ENCODE assay signal across 23 cellular contexts in the genomic region with DNA sequence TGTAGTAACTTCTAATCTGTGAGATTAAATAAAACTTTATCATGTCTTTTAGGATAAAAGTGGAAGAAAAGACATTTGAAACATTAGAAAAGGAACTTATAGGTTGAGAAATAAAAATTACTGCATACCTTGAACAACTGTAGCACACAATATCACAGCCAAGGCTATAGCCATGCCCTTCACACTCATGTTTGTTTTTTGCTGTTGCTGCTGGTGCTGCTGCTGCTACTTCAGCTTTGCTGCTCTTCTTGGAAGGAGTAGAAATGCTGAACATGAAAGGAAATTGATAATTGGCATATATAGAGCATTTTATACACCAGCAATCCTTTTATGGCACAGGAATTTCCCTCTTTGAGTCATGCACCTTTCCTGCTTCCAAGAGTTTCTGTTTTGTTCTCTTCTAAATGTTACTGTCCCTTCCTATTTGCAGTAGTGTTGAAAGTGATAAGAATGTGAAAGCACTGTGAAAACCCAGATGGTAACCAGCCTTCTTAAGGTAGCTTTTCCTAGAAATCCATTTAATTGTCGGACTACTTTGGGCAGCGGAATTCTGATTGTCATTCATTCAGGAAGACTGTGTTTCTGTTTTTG. TPM values are rescaled to one million over a fixed set of nuclear protein-coding genes. Genes with fewer than 3 reads are reported as not detected.
DNase-seq lines count a peak whose midpoint lies in the region; ATAC-seq and TF ChIP-seq lines count a peak whose summit lies in the region.
"Had no signal": no experiment of that assay in that cellular context is flagged by ENCODE, and none has a peak within 500 bp of the region (broad histone marks: within the 10 kb centered on the region; RNA-seq: fewer than 3 reads in every experiment).

A gene (minus strand): TSS at position 272 of the 591 bp plus-strand sequence. CDS start 83 bp downstream, at position 189.

- H3K4me2 ChIP-seq in HCT116 (ENCODE audit: low read length), result no peak within 1 kb of the TSS
- no peak within 1 kb of the TSS for H3K4me2 ChIP-seq in neural progenitor cell

- intact Hi-C loops in HCT116 (cut with micrococcal nuclease) (no loop called here), A673 (cut with micrococcal nuclease; ENCODE audit: unreplicated experiment) (no loop called here), right cardiac atrium (cut with DNase I) (no loop called here)

- no peak within 1 kb of the TSS for H3K4me3 Mint-ChIP-seq in neural progenitor cell
- H3K4me3 Mint-ChIP-seq: activated naive CD4-positive, alpha-beta T cell treated with anti-CD3 and anti-CD28 coated beads for 36 hours; CD4-positive, CD25-positive, alpha-beta regulatory T cell; endodermal cell had no signal

- ATAC-seq in HCT116 (no peak), GM21515 (IDR thresholded peaks at IDR 0.05; ENCODE audit: unreplicated experiment) (no peak), right cardiac atrium (no peak)
- ATAC-seq: sciatic nerve had no signal

- BruUV-seq in HCT116 (replicated peaks; lab: Mats Ljungman, UMichigan) (no TSS peak), A673 (replicated peaks; lab: Mats Ljungman, UMichigan) (no TSS peak)

- DNase-seq in HCT116 (ENCODE audit: low read depth, low spot score) (no peak), astrocyte of the hippocampus (ENCODE audit: low read depth, low spot score) (peak; percentile 10), glomerular endothelial cell (ENCODE audit: extremely low read depth, low read depth, low spot score) (peak; percentile 76), A673 (ENCODE audit: low spot score) (no peak), neural progenitor cell (ENCODE audit: low spot score) (no peak), right cardiac atrium (no peak)
- DNase-seq: activated naive CD4-positive, alpha-beta T cell treated with anti-CD3 and anti-CD28 coated beads for 36 hours; activated T-cell treated with anti-CD3 and anti-CD28 coated beads, Interleukin-2, amount 50 U/mL, for 48 hours; anterior cingulate cortex; CD4-positive, CD25-positive, alpha-beta regulatory T cell; cerebellar nuclear complex; DMS153; endodermal cell; GOT3; NCI-H1092 treated with DMSO at 0.1 percent for 48 hours; NCI-H2029 treated with DMSO at 0.1 percent for 48 hours; occipital lobe; Right ventricle myocardium superior had no signal

- peak within 1 kb of the TSS; percentile 57 for H3K4me3 ChIP-seq in ACC112 (ENCODE audit: low read depth, low read length)
- H3K4me3 ChIP-seq in HCT116 (replicated peaks in 1 of 2; ENCODE audit: low read depth in 1 of 2, low read length in 2 of 2), result no peak within 1 kb of the TSS
- H3K4me3 ChIP-seq in A673 (ENCODE audit: low read depth, low read length, poor library complexity, severe bottlenecking), result no peak within 1 kb of the TSS
- no peak within 1 kb of the TSS for H3K4me3 ChIP-seq in neural progenitor cell
- H3K4me3 ChIP-seq in right cardiac atrium (ENCODE audit: low read length), result no peak within 1 kb of the TSS
- H3K4me3 ChIP-seq: lung had no signal

- H3K27ac Mint-ChIP-seq in neural progenitor cell, result no peak within 1 kb of the TSS
- H3K27ac Mint-ChIP-seq: activated naive CD4-positive, alpha-beta T cell treated with anti-CD3 and anti-CD28 coated beads for 36 hours; CD4-positive, CD25-positive, alpha-beta regulatory T cell; endodermal cell had no signal

- CTCF ChIA-PET in HCT116 (lab: Charles Lee) (interaction anchor here (1.9 kb wide), 1 partner anchor 52 kb away, joined by 5 read pairs; no protein-coding TSS in a partner anchor), A673 (lab: Charles Lee) (no interaction called here)

- H3K27ac ChIP-seq in ACC112 (ENCODE audit: low read depth, low read length) (0 out of 2 replicates have a peak within 1 kb of the TSS, but pooled peaks have one; percentile 17), HCT116 (ENCODE audit: low read depth, low read length) (no peak within 1 kb of the TSS), A673 (ENCODE audit: low read depth, low read length, poor library complexity, severe bottlenecking) (no peak within 1 kb of the TSS), neural progenitor cell (no peak within 1 kb of the TSS), right cardiac atrium (ENCODE audit: low read length) (no peak within 1 kb of the TSS)

- H2AFZ ChIP-seq in ACC112 (ENCODE audit: low read length, unreplicated experiment) (peak within 1 kb of the TSS; percentile 33), HCT116 (ENCODE audit: low read depth, low read length, poor library complexity, severe bottlenecking) (peak within 1 kb of the TSS; percentile 78), neural progenitor cell (replicated peaks) (no peak within 1 kb of the TSS)

- H3K27me3 Mint-ChIP-seq in neural progenitor cell (ENCODE audit: insufficient read depth, low read depth), result no peaks in the 10 kb centered on the region

- no peaks in the 10 kb centered on the region for H3K36me3 Mint-ChIP-seq in neural progenitor cell
- H3K36me3 Mint-ChIP-seq: CD4-positive, CD25-positive, alpha-beta regulatory T cell had no signal

- no peaks in the 10 kb centered on the region for H3K9me3 Mint-ChIP-seq in neural progenitor cell
- H3K9me3 Mint-ChIP-seq: activated naive CD4-positive, alpha-beta T cell treated with anti-CD3 and anti-CD28 coated beads for 36 hours; CD4-positive, CD25-positive, alpha-beta regulatory T cell; endodermal cell had no signal

- H3K27me3 ChIP-seq in ACC112 (ENCODE audit: insufficient read depth, low read length), result no peaks in the 10 kb centered on the region
- H3K27me3 ChIP-seq in HCT116 (ENCODE audit: insufficient read depth, low read length), result no peaks in the 10 kb centered on the region
- no peaks in the 10 kb centered on the region for H3K27me3 ChIP-seq in A673 (replicated peaks; ENCODE audit: insufficient read depth, low read depth, low read length, poor library complexity)
- H3K27me3 ChIP-seq in neural progenitor cell, result no peaks in the 10 kb centered on the region
- no peaks in the 10 kb centered on the region for H3K27me3 ChIP-seq in right cardiac atrium (ENCODE audit: control insufficient read depth, insufficient read depth)

- no peaks in the 10 kb centered on the region for H3K4me1 Mint-ChIP-seq in neural progenitor cell

- no peaks in the 10 kb centered on the region for H3F3A ChIP-seq in neural progenitor cell (ENCODE audit: low read depth)

- H3K79me2 ChIP-seq in ACC112 (ENCODE audit: control insufficient read depth, insufficient read depth, low read length, unreplicated experiment) (no peaks in the 10 kb centered on the region), HCT116 (ENCODE audit: insufficient read depth, low read length) (no peaks in the 10 kb centered on the region), neural progenitor cell (ENCODE audit: low read depth) (no peaks in the 10 kb centered on the region)

- POLR2A ChIA-PET in HCT116 (lab: Charles Lee), result interaction anchor here (0.9 kb wide), 1 partner anchor 17 kb away, joined by 3 read pairs; no protein-coding TSS in a partner anchor
- POLR2A ChIA-PET in A673 (lab: Charles Lee; ENCODE audit: low non-redundant PET), result no interaction called here

- TF ChIP-seq RAD21 in HCT116 (IDR thresholded peaks at IDR 0.05; ENCODE audit: low read depth), result no peak

- TF ChIP-seq POLR2A in HCT116 (IDR thresholded peaks at IDR 0.05; ENCODE audit: borderline replicate concordance, extremely low read depth, insufficient read depth, insufficient read length), result no peak

- no peak for TF ChIP-seq CTCF in HCT116 (IDR thresholded peaks at IDR 0.05 in 2 of 3, conservative IDR thresholded peaks at IDR 0.05 in 1 of 3; ENCODE audit: borderline replicate concordance in 1 of 3, insufficient read depth in 1 of 3, low read depth in 2 of 3, low read length in 2 of 3)
- TF ChIP-seq CTCF in A673 (conservative IDR thresholded peaks at IDR 0.05; ENCODE audit: low read depth, low read length), result no peak
- TF ChIP-seq CTCF in neural progenitor cell (IDR thresholded peaks at IDR 0.05), result no peak

- H3K36me3 ChIP-seq in ACC112 (ENCODE audit: insufficient read depth, low read length), result no peaks in the 10 kb centered on the region
- H3K36me3 ChIP-seq in HCT116 (ENCODE audit: control insufficient read depth in 1 of 2, insufficient read depth in 2 of 2, low read length in 2 of 2), result no peaks in the 10 kb centered on the region
- no peaks in the 10 kb centered on the region for H3K36me3 ChIP-seq in A673 (ENCODE audit: insufficient read depth, low read length, poor library complexity, severe bottlenecking)
- no peaks in the 10 kb centered on the region for H3K36me3 ChIP-seq in neural progenitor cell

- 61% methylated on average over 2 of the region's 2 CpGs for WGBS in right cardiac atrium

- RAD21 ChIA-PET in HCT116 (lab: Charles Lee; ENCODE audit: low non-redundant PET in 1 of 2, low total read pairs in 2 of 2, uncharacterized antibody in 2 of 2, unreplicated experiment in 2 of 2), result no interaction called here

- no peaks in the 10 kb centered on the region for H4K20me1 ChIP-seq in HCT116 (ENCODE audit: insufficient read depth)
- no peaks in the 10 kb centered on the region for H4K20me1 ChIP-seq in neural progenitor cell (ENCODE audit: low read depth)

- H3K4me1 ChIP-seq in ACC112 (ENCODE audit: control insufficient read depth, insufficient read depth, low read length, unreplicated experiment) (peaks cover 10% of the 10 kb centered on the region), HCT116 (ENCODE audit: control insufficient read depth in 1 of 2, insufficient read depth in 2 of 2, low read length in 2 of 2) (no peaks in the 10 kb centered on the region), A673 (ENCODE audit: insufficient read depth, low read length, poor library complexity, severe bottlenecking) (no peaks in the 10 kb centered on the region), neural progenitor cell (no peaks in the 10 kb centered on the region), right cardiac atrium (ENCODE audit: control insufficient read depth, insufficient read depth, low read length) (no peaks in the 10 kb centered on the region)

- H3K9ac ChIP-seq in HCT116 (ENCODE audit: low read length), result no peak within 1 kb of the TSS
- no peak within 1 kb of the TSS for H3K9ac ChIP-seq in neural progenitor cell

- no peaks in the 10 kb centered on the region; the same call in 1 of the 2 replicates for H3K9me2 ChIP-seq in HCT116 (ENCODE audit: insufficient read depth)

- no peaks in the 10 kb centered on the region for H3K9me3 ChIP-seq in HCT116 (ENCODE audit: control insufficient read depth in 1 of 2, insufficient read depth in 1 of 2, low read depth in 1 of 2, low read length in 2 of 2)
- H3K9me3 ChIP-seq in A673 (ENCODE audit: low read depth, low read length, poor library complexity, severe bottlenecking), result no peaks in the 10 kb centered on the region
- no peaks in the 10 kb centered on the region for H3K9me3 ChIP-seq in neural progenitor cell (ENCODE audit: low read depth)
- H3K9me3 ChIP-seq in right cardiac atrium (ENCODE audit: control insufficient read depth, low read length), result no peaks in the 10 kb centered on the region

TF ChIP-seq in HCT116, 20 proteins besides CTCF, POLR2A, EP300 and RAD21 (continues in another document):
- TF ChIP-seq EZH2phosphoT487 (IDR thresholded peaks at IDR 0.05; ENCODE audit: borderline replicate concordance) (no peak), ZFX (IDR thresholded peaks at IDR 0.05) (no peak), SIN3A (IDR thresholded peaks at IDR 0.05; ENCODE audit: low read depth) (no peak), CBX3 (IDR thresholded peaks at IDR 0.05; ENCODE audit: low read depth) (no peak)

RNA-seq across cellular contexts. Expression of the gene that starts here (rescaled TPM):
- total RNA-seq in HCT116 (2021; ENCODE audit: unreplicated experiment) (not detected), glomerular endothelial cell (1.0 and 6.4 TPM in 2 replicates), A673 (2021) (0.30 and 0.50 TPM in 2 replicates), neural progenitor cell (ENCODE audit: low replicate concordance) (not detected in 2 replicates), right cardiac atrium (under 1 TPM in 1 of 4 donors, not detected in 3; 0.20 TPM)
- not detected in 2 replicates for polyA plus RNA-seq in HCT116 (2012)
- polyA plus RNA-seq in right cardiac atrium, result 0.07 TPM
- total RNA-seq: activated naive CD4-positive, alpha-beta T cell treated with anti-CD3 and anti-CD28 coated beads for 36 hours; CD4-positive, CD25-positive, alpha-beta regulatory T cell; endodermal cell; occipital lobe; Right ventricle myocardium superior; temporal lobe had no signal
- polyA plus RNA-seq: CD4-positive, CD25-positive, alpha-beta regulatory T cell had no signal

Comparison
In these comparisons a context has a peak if more than half of its experiments do, and no peak if none do; other contexts are left out.
1. DNase-seq: peak in astrocyte of the hippocampus (single experiment) and glomerular endothelial cell (single experiment); none in HCT116 (single experiment), A673 (single experiment), neural progenitor cell (single experiment) and right cardiac atrium (0 of 3).